In the genomic region with DNA sequence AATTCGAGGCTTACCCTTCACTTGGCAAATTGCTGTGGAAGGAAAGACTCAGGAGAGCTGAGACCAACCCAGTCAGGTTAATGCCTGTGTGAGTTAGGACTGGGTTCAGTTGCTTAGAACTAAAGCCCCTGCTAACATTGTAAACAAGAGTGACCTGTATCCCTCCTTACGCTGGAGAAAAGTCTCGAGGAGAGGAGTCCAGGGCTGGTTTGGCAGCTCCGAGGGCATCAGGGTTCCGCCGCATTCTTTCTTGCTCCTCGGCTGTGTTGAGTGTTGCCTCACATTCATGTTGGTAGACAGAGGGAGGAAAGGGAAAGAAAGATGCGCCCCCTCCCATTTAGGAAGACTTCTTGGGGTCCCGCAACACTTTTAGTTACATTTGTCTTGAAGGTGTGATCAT, we compare ENCODE assay signal across 15 cellular contexts. TPM values are rescaled to one million over a fixed set of nuclear protein-coding genes. Genes with fewer than 3 reads are reported as not detected.
DNase-seq lines count a peak whose midpoint lies in the region; ATAC-seq and TF ChIP-seq lines count a peak whose summit lies in the region.
"Had no signal": no experiment of that assay in that cellular context is flagged by ENCODE, and none has a peak within 500 bp of the region (broad histone marks: within the 10 kb centered on the region; RNA-seq: fewer than 3 reads in every experiment).

No MANE protein-coding gene starts in this region.

- H3K4me1 Mint-ChIP-seq in GM23338, result no peaks in the 10 kb centered on the region

- no peak for ATAC-seq in GM23338
- ATAC-seq: HepG2 had no signal

- TF ChIP-seq CTCF in GM23338 (conservative IDR thresholded peaks at IDR 0.05; ENCODE audit: low read depth in 2 of 2), result no peak

- H3K36me3 ChIP-seq in GM23338 (ENCODE audit: insufficient read depth), result peaks cover 37% of the 10 kb centered on the region

- no peak overlapping the region for H3K4me2 ChIP-seq in GM23338
- H3K4me2 ChIP-seq: BLaER1 had no signal

- no peaks in the 10 kb centered on the region for H3K27me3 ChIP-seq in GM23338 (ENCODE audit: insufficient read depth)
- H3K27me3 ChIP-seq: BLaER1 had no signal

- no peaks in the 10 kb centered on the region for H3K9me2 ChIP-seq in GM23338 (ENCODE audit: insufficient read depth)

- H3K36me3 Mint-ChIP-seq in GM23338 (ENCODE audit: low read depth), result peaks cover 71% of the 10 kb centered on the region

- no peaks in the 10 kb centered on the region for H3F3A ChIP-seq in GM23338 (replicated peaks; ENCODE audit: low read depth)

- no peak overlapping the region for H3K4me3 Mint-ChIP-seq in GM23338
- H3K4me3 Mint-ChIP-seq: CD14-positive monocyte; CD4-positive, alpha-beta memory T cell had no signal

- H3K27ac ChIP-seq in GM23338 (ENCODE audit: low read depth), result no peak overlapping the region
- H3K27ac ChIP-seq in caudate nucleus (ENCODE audit: low read depth, low read length), result peak overlapping the region; percentile 64
- peak overlapping the region; percentile 61 for H3K27ac ChIP-seq in temporal lobe (ENCODE audit: low read depth, low read length)
- H3K27ac ChIP-seq: BLaER1 had no signal

- H3K4me3 ChIP-seq in GM23338, result no peak overlapping the region
- H3K4me3 ChIP-seq: BLaER1, HAP-1 had no signal

- no peaks in the 10 kb centered on the region for H3K27me3 Mint-ChIP-seq in GM23338 (ENCODE audit: insufficient read depth, low read depth, poor library complexity)
- H3K27me3 Mint-ChIP-seq: CD4-positive, alpha-beta memory T cell had no signal

- H3K79me2 ChIP-seq in GM23338 (replicated peaks; ENCODE audit: insufficient read depth), result no peaks in the 10 kb centered on the region

- H3K27ac Mint-ChIP-seq in GM23338, result peak overlapping the region; percentile 4; the same call in 1 of the 2 replicates
- H3K27ac Mint-ChIP-seq: CD4-positive, alpha-beta memory T cell had no signal

- H3K9me3 Mint-ChIP-seq in GM23338, result no peaks in the 10 kb centered on the region

- no peak overlapping the region for H2AFZ ChIP-seq in GM23338

- no peaks in the 10 kb centered on the region for H3K4me1 ChIP-seq in GM23338 (ENCODE audit: insufficient read depth)
- H3K4me1 ChIP-seq: BLaER1, HAP-1 had no signal

- H4K20me1 ChIP-seq in GM23338 (replicated peaks; ENCODE audit: insufficient read depth), result no peaks in the 10 kb centered on the region; the same call in 1 of the 2 replicates
- H4K20me1 ChIP-seq: BLaER1 had no signal

- DNase-seq in GM23338 (ENCODE audit: low spot score), result no peak
- no peak for DNase-seq in caudate nucleus (lab: John Stamatoyannopoulos, UW)
- DNase-seq in mesenteric fat pad (ENCODE audit: low spot score), result peak; percentile 53
- DNase-seq in NCI-H2081 treated with DMSO at 0.1 percent for 48 hours (lab: John Stamatoyannopoulos, UW), result no peak
- DNase-seq in activated T-cell treated with anti-CD3 and anti-CD28 coated beads, Interleukin-2, amount 50 U/mL, for 48 hours, result no peak
- DNase-seq in effector CD4-positive, alpha-beta T cell, result no peak
- DNase-seq: 8988T; CD4-positive, alpha-beta memory T cell; DMS79 treated with DMSO at 0.1 percent for 48 hours; GF-D8 had no signal

TF ChIP-seq in GM23338, 12 proteins besides CTCF, POLR2A, EP300 and RAD21:
- TF ChIP-seq ETS1 (IDR thresholded peaks at IDR 0.05), result no peak

RNA-seq across cellular contexts. Expression of gene VPS35L, which starts 18.5 kb away (rescaled TPM):
- 54.6 and 61.3 TPM in 2 replicates for total RNA-seq in GM23338 (2014; rRNA removed; shearing (Covaris generic))
- polyA plus RNA-seq in GM23338 (2016; fragmentation: Nextera tagmentation; extraction: Ambion mirVana), result 48.0 and 49.7 TPM in 2 replicates
- 61.2 TPM for total RNA-seq in mesenteric fat pad
- 34.7 TPM for total RNA-seq in temporal lobe

RNA-seq across cellular contexts. Expression of gene CCP110, which starts 50.3 kb away (rescaled TPM):
- total RNA-seq in GM23338 (2014; rRNA removed; shearing (Covaris generic)), result 20.9 and 25.4 TPM in 2 replicates
- 8.3 and 10.7 TPM in 2 replicates for polyA plus RNA-seq in GM23338 (2016; fragmentation: Nextera tagmentation; extraction: Ambion mirVana)
- total RNA-seq in mesenteric fat pad (12.7 TPM), temporal lobe (73.5 TPM)

RNA-seq across cellular contexts. Expression of gene GDE1, which starts 52.1 kb away (rescaled TPM):
- total RNA-seq in GM23338 (2014; rRNA removed; shearing (Covaris generic)), result 60.1 and 69.3 TPM in 2 replicates
- 30.0 and 30.8 TPM in 2 replicates for polyA plus RNA-seq in GM23338 (2016; fragmentation: Nextera tagmentation; extraction: Ambion mirVana)
- total RNA-seq in mesenteric fat pad (55.9 TPM), temporal lobe (29.7 TPM)
